ENCODE assay signal across 16 cellular contexts in the genomic region with DNA sequence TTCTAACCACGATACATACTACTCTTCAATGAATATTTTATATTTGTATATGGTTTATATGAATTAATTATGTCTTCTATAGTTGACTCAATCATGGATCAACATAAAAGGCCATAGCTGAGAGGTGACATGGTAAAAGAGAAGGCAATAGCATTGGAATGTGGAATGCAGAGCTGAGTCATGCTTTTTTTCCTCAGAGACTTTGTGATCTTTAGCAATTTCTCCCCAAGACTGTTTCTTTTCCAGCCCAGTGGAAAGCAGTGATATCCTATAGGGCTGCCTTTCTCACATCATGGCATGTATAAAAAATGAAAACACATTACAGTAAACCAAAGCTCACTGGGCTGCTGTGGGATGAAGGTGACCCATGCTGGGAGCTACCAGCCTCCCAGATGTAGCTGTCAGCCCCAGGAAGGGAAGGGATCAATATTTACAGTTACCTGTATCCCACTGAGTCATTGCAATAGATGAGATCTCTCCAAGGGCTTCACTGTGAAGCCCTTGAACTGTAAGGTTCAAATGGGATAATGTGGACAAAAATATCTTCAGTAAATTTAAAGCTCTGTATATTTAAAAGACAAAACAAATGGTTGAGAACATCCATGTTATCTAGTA. TPM values are rescaled to one million over a fixed set of nuclear protein-coding genes. Genes with fewer than 3 reads are reported as not detected.
DNase-seq lines count a peak whose midpoint lies in the region; ATAC-seq and TF ChIP-seq lines count a peak whose summit lies in the region.
"Had no signal": no experiment of that assay in that cellular context is flagged by ENCODE, and none has a peak within 500 bp of the region (broad histone marks: within the 10 kb centered on the region; RNA-seq: fewer than 3 reads in every experiment).

No MANE protein-coding gene starts in this region.

- no peak overlapping the region for H3K4me3 Mint-ChIP-seq in chondrocyte (ENCODE audit: unreplicated experiment)
- H3K4me3 Mint-ChIP-seq: T-helper 17 cell had no signal

- peak overlapping the region; percentile 88 for H3K27ac Mint-ChIP-seq in chondrocyte (ENCODE audit: unreplicated experiment)
- H3K27ac Mint-ChIP-seq: T-helper 17 cell had no signal

- POLR2A ChIA-PET in BJ (lab: Charles Lee): no interaction called here

- no peaks in the 10 kb centered on the region for H3K36me3 ChIP-seq in BJ (ENCODE audit: control insufficient read depth, insufficient read depth, low read length)
- H3K36me3 ChIP-seq in mesendoderm (ENCODE audit: control insufficient read depth, insufficient read depth, low read length): no peaks in the 10 kb centered on the region
- H3K36me3 ChIP-seq: thoracic aorta had no signal

- no CpG with 5 or more reads among the region's 1 CpG for WGBS in mesendoderm (ENCODE audit: extremely low coverage, insufficient coverage, low lambda C conversion rate)

- H2AK5ac ChIP-seq in mesendoderm (ENCODE audit: low read length): no peak overlapping the region

- no peak overlapping the region for H2BK5ac ChIP-seq in mesendoderm (ENCODE audit: low read length)

- peak overlapping the region; percentile 25 for H3K56ac ChIP-seq in mesendoderm (ENCODE audit: low read length)

- no peak overlapping the region for H3K27ac ChIP-seq in mesendoderm (ENCODE audit: low read depth, low read length)
- H3K27ac ChIP-seq: thoracic aorta had no signal

- H3K4me1 Mint-ChIP-seq in chondrocyte (ENCODE audit: low read depth): peaks cover 36% of the 10 kb centered on the region
- H3K4me1 Mint-ChIP-seq: T-helper 17 cell had no signal

- H3K79me1 ChIP-seq in mesendoderm (ENCODE audit: low read length): no peaks in the 10 kb centered on the region

- no peak overlapping the region for H3K9ac ChIP-seq in mesendoderm (ENCODE audit: low read length)

- CTCF ChIA-PET in BJ (lab: Yijun Ruan, JAX): interaction anchor here (1.0 to 1.2 kb wide), 3 partner anchors 10 to 234 kb away, joined by 3 to 4 read pairs (median 3); no protein-coding TSS in a partner anchor

- H4K5ac ChIP-seq in mesendoderm (ENCODE audit: low read length): no peak overlapping the region

- H3K9me3 Mint-ChIP-seq in chondrocyte (ENCODE audit: low read depth): no peaks in the 10 kb centered on the region

- no peaks in the 10 kb centered on the region for H3K27me3 ChIP-seq in BJ (ENCODE audit: control insufficient read depth, insufficient read depth, low read length)
- no peaks in the 10 kb centered on the region for H3K27me3 ChIP-seq in mesendoderm (ENCODE audit: insufficient read depth, low read length, poor library complexity)

- H3K18ac ChIP-seq in mesendoderm (ENCODE audit: low read length): no peak overlapping the region

- TF ChIP-seq CTCF in BJ (IDR thresholded peaks at IDR 0.05; ENCODE audit: insufficient read depth, low read depth, low read length): no peak
- TF ChIP-seq CTCF in chondrocyte (IDR thresholded peaks at IDR 0.05): no peak

- DNase-seq in BJ (ENCODE audit: low read depth) (peak; percentile 18), M059J (ENCODE audit: low read depth) (peak; percentile 74), chondrocyte (ENCODE audit: low spot score) (no peak), mesendoderm (peak; percentile 86), COR-L47 (lab: John Stamatoyannopoulos, UW) (no peak), medulla oblongata (ENCODE audit: extremely low spot score) (no peak)
- DNase-seq: NCI-H146, NCI-H774, posterior cingulate gyrus, T-helper 17 cell had no signal

- no peak overlapping the region for H2BK120ac ChIP-seq in mesendoderm (ENCODE audit: low read depth, low read length)

- H3K4ac ChIP-seq in mesendoderm (ENCODE audit: low read depth, low read length): no peak overlapping the region

- no peak overlapping the region for H3K4me3 ChIP-seq in BJ (ENCODE audit: low read depth, low read length)
- H3K4me3 ChIP-seq in mesendoderm (ENCODE audit: low read length): no peak overlapping the region
- H3K4me3 ChIP-seq: thoracic aorta had no signal

- H3K4me1 ChIP-seq in mesendoderm (ENCODE audit: control insufficient read depth, low read depth, low read length): no peaks in the 10 kb centered on the region

- no peaks in the 10 kb centered on the region for H3K27me3 Mint-ChIP-seq in chondrocyte (ENCODE audit: low read depth)

- H4K8ac ChIP-seq in mesendoderm (ENCODE audit: low read depth, low read length): no peak overlapping the region

- no peak overlapping the region for H3K4me2 ChIP-seq in mesendoderm (ENCODE audit: low read length)

- H3K79me2 ChIP-seq in mesendoderm (ENCODE audit: control insufficient read depth, insufficient read depth, low read length): no peaks in the 10 kb centered on the region

- no peaks in the 10 kb centered on the region for H3K36me3 Mint-ChIP-seq in chondrocyte (ENCODE audit: low read depth)

- no peak for ATAC-seq in GM19395 (IDR thresholded peaks at IDR 0.05; ENCODE audit: unreplicated experiment)
- ATAC-seq in HG03378 (IDR thresholded peaks at IDR 0.05; ENCODE audit: unreplicated experiment): no peak
- ATAC-seq: esophagus mucosa, T-helper 17 cell had no signal

- no peak overlapping the region for H3K23ac ChIP-seq in mesendoderm (ENCODE audit: low read length)

- H2BK15ac ChIP-seq in mesendoderm (replicated peaks; ENCODE audit: low read depth): no peak overlapping the region

RNA-seq across cellular contexts. Expression of gene SLC39A12, which starts 30.2 kb away (rescaled TPM):
- not detected in 2 replicates for polyA plus RNA-seq in BJ (2011; rRNA removed)
- not detected in 2 replicates for polyA minus RNA-seq in BJ (2011; rRNA and poly(A)+ RNA removed)
- not detected in 2 replicates for total RNA-seq in M059J (2014; rRNA removed; shearing (Covaris generic))
- not detected in 3 replicates for total RNA-seq in chondrocyte
- not detected for polyA plus RNA-seq in mesendoderm (2013, experiment 1 of 2)
- polyA plus RNA-seq in mesendoderm (2013, experiment 2 of 2): not detected
- total RNA-seq: activated CD8-positive, alpha-beta memory T cell treated with anti-CD3 and anti-CD28 coated beads for 36 hours; T-helper 17 cell had no signal
- polyA plus RNA-seq: liver had no signal

Comparison
In these comparisons a context has a peak if more than half of its experiments do, and no peak if none do; other contexts are left out.
1. DNase-seq: peak in BJ (single experiment), M059J (single experiment) and mesendoderm (single experiment); none in chondrocyte (single experiment), COR-L47 (single experiment) and medulla oblongata (single experiment).